ENCODE assay signal across 2 cellular contexts in genomic region chr6:31693535-31693934, GRCh38.
TF ChIP-seq lines count a peak whose summit lies in the region.

No MANE protein-coding gene starts in this region.

TF ChIP-seq in K562, 482 proteins besides CTCF, POLR2A, EP300 and RAD21:
- TF ChIP-seq CCNT2 (IDR thresholded peaks at IDR 0.05; ENCODE audit: borderline replicate concordance, extremely low read depth, insufficient read length, low read depth, low read length), result no peak
- TF ChIP-seq PKNOX1 (IDR thresholded peaks at IDR 0.05), result peak; percentile 80
- TF ChIP-seq ID3 (CRISPR knock-in tag; IDR thresholded peaks at IDR 0.05), result 0 out of 2 replicates have a peak, but pooled peaks have one; percentile 67
- TF ChIP-seq ID3 (tag; IDR thresholded peaks at IDR 0.05), result no peak
- no peak for TF ChIP-seq ZNF644 (tag; IDR thresholded peaks at IDR 0.05; ENCODE audit: low read depth)
- no peak for TF ChIP-seq NR2C2 (CRISPR knock-in tag; IDR thresholded peaks at IDR 0.05)
- no peak for TF ChIP-seq NR2C2 (tag; IDR thresholded peaks at IDR 0.05)
- TF ChIP-seq TFE3 (CRISPR knock-in tag; IDR thresholded peaks at IDR 0.05), result no peak
- TF ChIP-seq SRSF9 (IDR thresholded peaks at IDR 0.05; ENCODE audit: borderline replicate concordance, low read depth, low read length), result no peak
- TF ChIP-seq FOXA1 (IDR thresholded peaks at IDR 0.05; ENCODE audit: borderline replicate concordance), result no peak
- TF ChIP-seq ZNF696 (CRISPR knock-in tag; conservative IDR thresholded peaks at IDR 0.05), result no peak
- TF ChIP-seq RB1 (IDR thresholded peaks at IDR 0.05; ENCODE audit: low read depth), result 0 out of 2 replicates have a peak, but pooled peaks have one; percentile 10
- no peak for TF ChIP-seq RNF2 (IDR thresholded peaks at IDR 0.05)
- no peak for TF ChIP-seq ZNF609 (CRISPR knock-in tag; IDR thresholded peaks at IDR 0.05; ENCODE audit: borderline replicate concordance)

TF ChIP-seq in endothelial cell of umbilical vein, 7 proteins besides CTCF, POLR2A, EP300 and RAD21:
- TF ChIP-seq JUN (IDR thresholded peaks at IDR 0.05; ENCODE audit: borderline replicate concordance, insufficient read depth, insufficient read length, low read depth) (no peak), FOS (IDR thresholded peaks at IDR 0.05; ENCODE audit: borderline replicate concordance, insufficient read depth, low read length) (no peak), MAX (IDR thresholded peaks at IDR 0.05; ENCODE audit: insufficient read depth, insufficient read length) (no peak)
